ENCODE assay signal across 8 cellular contexts in the genomic region with DNA sequence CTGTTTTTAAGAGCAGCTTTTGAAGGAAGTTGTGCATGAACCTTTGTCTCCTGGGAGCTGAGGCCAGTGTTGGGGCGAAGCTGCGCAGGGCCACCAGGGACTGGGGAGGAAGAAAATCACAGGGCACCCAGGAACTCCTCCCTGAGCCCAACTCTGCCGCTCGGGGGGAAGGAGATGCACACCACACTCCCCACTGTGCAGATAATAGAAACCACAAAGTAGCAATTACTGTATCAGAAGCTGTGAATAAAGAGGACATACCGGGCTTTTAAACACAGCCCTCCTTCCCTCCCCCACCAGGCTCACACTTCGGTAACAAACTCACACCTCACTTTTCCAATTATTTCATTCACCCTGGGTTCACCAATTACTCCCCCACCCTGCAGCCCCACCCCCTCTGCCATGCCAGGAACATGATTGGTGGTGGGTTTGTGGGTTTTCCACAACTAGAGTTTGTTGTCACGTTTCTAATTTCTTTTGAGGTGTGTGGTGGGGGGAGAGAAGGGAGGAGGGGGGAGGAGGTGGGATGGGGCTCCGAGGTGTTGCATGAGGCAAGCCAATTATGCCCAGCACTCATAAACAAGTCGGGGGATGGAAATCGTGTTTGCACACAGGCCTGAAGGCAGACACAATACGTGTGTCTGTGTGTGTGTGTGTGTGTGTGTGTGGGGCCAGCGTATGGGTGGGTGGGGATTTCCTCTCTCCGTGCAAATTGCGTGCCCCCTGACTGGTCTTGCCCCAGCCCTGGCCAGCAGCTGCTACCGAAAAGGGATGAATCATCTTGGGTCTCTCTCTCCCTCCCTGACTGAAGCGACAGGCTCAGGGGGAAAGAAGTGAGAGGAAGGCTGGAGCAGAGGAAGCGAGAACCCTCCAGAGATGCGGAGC.
DNase-seq lines count a peak whose midpoint lies in the region; ATAC-seq, FAIRE-seq and TF ChIP-seq lines count a peak whose summit lies in the region.

No MANE protein-coding gene starts in this region.

- no peaks in the 10 kb centered on the region for H3K9me3 ChIP-seq in fibroblast of lung (ENCODE audit: control insufficient read depth, insufficient read depth, low read depth, low read length)

- H3K9ac ChIP-seq in fibroblast of lung (ENCODE audit: insufficient read depth, low read length): no peak overlapping the region

- DNase-seq in activated T-cell treated with anti-CD3 and anti-CD28 coated beads for 48 hours (ENCODE audit: low read depth) (peak; percentile 12), activated T-cell treated with anti-CD3 and anti-CD28 coated beads for 4 hours (no peak), RCC 7860 (ENCODE audit: low spot score) (peak; percentile 38), fibroblast of lung (ENCODE audit: low read depth in 2 of 2) (peak; percentile 87 to 94), NCI-H524 treated with DMSO at 0.1 percent for 48 hours (lab: John Stamatoyannopoulos, UW) (no peak), left colon (no peak)
- peak; percentile 17 to 29 for DNase-seq in stimulated activated naive CD8-positive, alpha-beta T cell treated with anti-CD3 and anti-CD28 coated beads, Interleukin-15, amount 100 ng/mL, for 72 hours
- no peak for DNase-seq in activated naive CD4-positive, alpha-beta T cell treated with anti-CD3 and anti-CD28 coated beads, Interleukin-2, amount 50 U/mL, for 72 hours (ENCODE audit: low spot score in 2 of 2)

- peak overlapping the region in 1 of 2 donors; percentile 94 for H3K27ac Mint-ChIP-seq in stimulated activated naive CD8-positive, alpha-beta T cell treated with anti-CD3 and anti-CD28 coated beads, Interleukin-15, amount 100 ng/mL, for 72 hours
- peak overlapping the region in 1 of 2 donors; percentile 41 for H3K27ac Mint-ChIP-seq in activated naive CD4-positive, alpha-beta T cell treated with anti-CD3 and anti-CD28 coated beads, Interleukin-2, amount 50 U/mL, for 72 hours

- H3K27ac ChIP-seq in fibroblast of lung (ENCODE audit: insufficient read depth, low read length): no peak overlapping the region

- H3K36me3 Mint-ChIP-seq in activated naive CD4-positive, alpha-beta T cell treated with anti-CD3 and anti-CD28 coated beads, Interleukin-2, amount 50 U/mL, for 72 hours: peaks cover 0 to 9% of the 10 kb centered on the region in 2 donors

- H3K4me3 Mint-ChIP-seq in stimulated activated naive CD8-positive, alpha-beta T cell treated with anti-CD3 and anti-CD28 coated beads, Interleukin-15, amount 100 ng/mL, for 72 hours: peak overlapping the region; percentile 4 to 58

- H3K36me3 ChIP-seq in fibroblast of lung (ENCODE audit: control insufficient read depth, insufficient read depth, low read length): no peaks in the 10 kb centered on the region

- no peaks in the 10 kb centered on the region for H4K20me1 ChIP-seq in fibroblast of lung (ENCODE audit: control insufficient read depth, extremely low read depth, insufficient read depth, low read length)

- H3K79me2 ChIP-seq in fibroblast of lung (ENCODE audit: control insufficient read depth, insufficient read depth, low read length): no peaks in the 10 kb centered on the region

- TF ChIP-seq CTCF in fibroblast of lung (conservative IDR thresholded peaks at IDR 0.05 in 1 of 2, IDR thresholded peaks at IDR 0.05 in 1 of 2; ENCODE audit: low read depth in 1 of 2, low read length in 2 of 2): no peak

- no peaks in the 10 kb centered on the region for H3K4me1 ChIP-seq in fibroblast of lung (ENCODE audit: control insufficient read depth, extremely low read depth, insufficient read depth, low read length)

- no peak overlapping the region for H2AFZ ChIP-seq in fibroblast of lung (ENCODE audit: low read length)

- H3K27me3 ChIP-seq in fibroblast of lung (ENCODE audit: control insufficient read depth, insufficient read depth, low read length): no peaks in the 10 kb centered on the region

- H3K4me1 Mint-ChIP-seq in stimulated activated naive CD8-positive, alpha-beta T cell treated with anti-CD3 and anti-CD28 coated beads, Interleukin-15, amount 100 ng/mL, for 72 hours: peaks cover 44% of the 10 kb centered on the region

- intact Hi-C loops in left colon (cut with DNase I, micrococcal nuclease): no loop called here

- H3K4me2 ChIP-seq in fibroblast of lung (ENCODE audit: extremely low read depth, insufficient read depth, low read length): no peak overlapping the region

- H3K4me3 ChIP-seq in fibroblast of lung (replicated peaks in 1 of 4; ENCODE audit: control extremely low read depth in 1 of 4, insufficient read depth in 1 of 4, low read depth in 3 of 4, low read length in 4 of 4): no peak overlapping the region

- no peak for FAIRE-seq in RCC 7860 (lab: Jason Lieb, UNC)

- H3K27me3 Mint-ChIP-seq in stimulated activated naive CD8-positive, alpha-beta T cell treated with anti-CD3 and anti-CD28 coated beads, Interleukin-15, amount 100 ng/mL, for 72 hours: no peaks in the 10 kb centered on the region

- peak; percentile 66 for ATAC-seq in stimulated activated naive CD8-positive, alpha-beta T cell treated with anti-CD3 and anti-CD28 coated beads, Interleukin-15, amount 100 ng/mL, for 72 hours
- no peak for ATAC-seq in activated naive CD4-positive, alpha-beta T cell treated with anti-CD3 and anti-CD28 coated beads, Interleukin-2, amount 50 U/mL, for 72 hours
- no peak for ATAC-seq in left colon

- H3K9me3 Mint-ChIP-seq in stimulated activated naive CD8-positive, alpha-beta T cell treated with anti-CD3 and anti-CD28 coated beads, Interleukin-15, amount 100 ng/mL, for 72 hours: no peaks in the 10 kb centered on the region
- H3K9me3 Mint-ChIP-seq in activated naive CD4-positive, alpha-beta T cell treated with anti-CD3 and anti-CD28 coated beads, Interleukin-2, amount 50 U/mL, for 72 hours: no peaks in the 10 kb centered on the region

Comparison
In these comparisons a context has a peak if more than half of its experiments do, and no peak if none do; other contexts are left out.
1. DNase-seq: peak in activated T-cell treated with anti-CD3 and anti-CD28 coated beads for 48 hours (single experiment), RCC 7860 (single experiment), fibroblast of lung (2 of 2) and stimulated activated naive CD8-positive, alpha-beta T cell treated with anti-CD3 and anti-CD28 coated beads, Interleukin-15, amount 100 ng/mL, for 72 hours (2 of 2); none in activated T-cell treated with anti-CD3 and anti-CD28 coated beads for 4 hours (single experiment), activated naive CD4-positive, alpha-beta T cell treated with anti-CD3 and anti-CD28 coated beads, Interleukin-2, amount 50 U/mL, for 72 hours (0 of 2), NCI-H524 treated with DMSO at 0.1 percent for 48 hours (single experiment) and left colon (0 of 2).